In genomic region chr5:43227655-43228054, GRCh38 we compare ENCODE assay signal across 8 cellular contexts. TPM values are rescaled to one million over a fixed set of nuclear protein-coding genes. Genes with fewer than 3 reads are reported as not detected.
DNase-seq lines count a peak whose midpoint lies in the region; ATAC-seq and TF ChIP-seq lines count a peak whose summit lies in the region.

No MANE protein-coding gene starts in this region.

- H3K9ac ChIP-seq in OCI-LY3 (ENCODE audit: low read length) = no peak overlapping the region

- no peaks in the 10 kb centered on the region for H3K4me1 ChIP-seq in left ventricle myocardium inferior
- H3K4me1 ChIP-seq in OCI-LY3 (ENCODE audit: low read length) = peaks cover 6% of the 10 kb centered on the region
- H3K4me1 ChIP-seq in upper lobe of right lung = no peaks in the 10 kb centered on the region

- no peaks in the 10 kb centered on the region for H3K27me3 Mint-ChIP-seq in effector memory CD8-positive, alpha-beta T cell

- no peaks in the 10 kb centered on the region for H3K79me2 ChIP-seq in OCI-LY3 (ENCODE audit: low read length)

- intact Hi-C loops in left ventricle myocardium inferior (cut with micrococcal nuclease) = no loop called here
- intact Hi-C loops in left cardiac atrium (cut with DNase I) = loop anchor here in 1 of 2 donors (10.0 kb wide), 1 partner anchor 157 kb away; no protein-coding TSS in a partner anchor
- intact Hi-C loops in upper lobe of right lung (cut with DNase I) = no loop called here

- H3K9me3 Mint-ChIP-seq in effector memory CD8-positive, alpha-beta T cell = no peaks in the 10 kb centered on the region

- H3K4me3 Mint-ChIP-seq in effector memory CD8-positive, alpha-beta T cell = no peak overlapping the region

- H3K27ac ChIP-seq in left ventricle myocardium inferior (replicated peaks) (no peak overlapping the region), OCI-LY3 (ENCODE audit: low read length) (no peak overlapping the region), upper lobe of right lung (no peak overlapping the region)

- TF ChIP-seq CTCF in left ventricle myocardium inferior (IDR thresholded peaks at IDR 0.05; ENCODE audit: borderline replicate concordance) = peak; percentile 54
- peak; percentile 50 for TF ChIP-seq CTCF in OCI-LY3 (IDR thresholded peaks at IDR 0.05; ENCODE audit: low read depth, low read length)
- peak; percentile 47 for TF ChIP-seq CTCF in upper lobe of right lung (IDR thresholded peaks at IDR 0.05)

- H3K4me1 Mint-ChIP-seq in effector memory CD8-positive, alpha-beta T cell (ENCODE audit: low read depth in 2 of 2) = no peaks in the 10 kb centered on the region

- no peaks in the 10 kb centered on the region for H4K20me1 ChIP-seq in OCI-LY3 (ENCODE audit: insufficient read depth, low read length)

- H3K36me3 ChIP-seq in left ventricle myocardium inferior (no peaks in the 10 kb centered on the region), OCI-LY3 (replicated peaks; ENCODE audit: low read depth, low read length) (no peaks in the 10 kb centered on the region), upper lobe of right lung (no peaks in the 10 kb centered on the region)

- DNase-seq in left ventricle myocardium inferior (no peak), left cardiac atrium (no peak), fibroblast of the conjunctiva (ENCODE audit: low read depth) (peak; percentile 65), upper lobe of right lung (no peak), NCI-H510A (lab: John Stamatoyannopoulos, UW) (no peak)
- DNase-seq in activated effector memory CD4-positive, alpha-beta T cell treated with anti-CD3 and anti-CD28 coated beads, Interleukin-2, amount 50 U/mL, for 16 hours = no peak
- no peak for DNase-seq in effector memory CD8-positive, alpha-beta T cell

- H3K27ac Mint-ChIP-seq in effector memory CD8-positive, alpha-beta T cell = no peak overlapping the region

- H3K27me3 ChIP-seq in left ventricle myocardium inferior (ENCODE audit: low read depth) (no peaks in the 10 kb centered on the region), OCI-LY3 (ENCODE audit: low read depth, low read length) (no peaks in the 10 kb centered on the region), upper lobe of right lung (no peaks in the 10 kb centered on the region)

- no peaks in the 10 kb centered on the region for H3K36me3 Mint-ChIP-seq in effector memory CD8-positive, alpha-beta T cell (ENCODE audit: insufficient read depth)

- H3K4me3 ChIP-seq in left ventricle myocardium inferior (no peak overlapping the region), OCI-LY3 (ENCODE audit: low read length) (no peak overlapping the region), upper lobe of right lung (no peak overlapping the region)

- H2AFZ ChIP-seq in OCI-LY3 (ENCODE audit: low read depth, low read length) = no peak overlapping the region

- H3K9me3 ChIP-seq in left ventricle myocardium inferior (replicated peaks) (no peaks in the 10 kb centered on the region), OCI-LY3 (ENCODE audit: insufficient read depth, low read length) (no peaks in the 10 kb centered on the region), upper lobe of right lung (no peaks in the 10 kb centered on the region)

- H3K4me2 ChIP-seq in OCI-LY3 (ENCODE audit: low read length) = 0 out of 2 replicates have a peak overlapping the region, but pooled peaks have one; percentile 24

- no peak for ATAC-seq in left cardiac atrium
- ATAC-seq in upper lobe of right lung = peak; percentile 60
- ATAC-seq in effector memory CD8-positive, alpha-beta T cell (replicated peaks) = no peak

RNA-seq across cellular contexts. Expression of gene NIM1K, which starts 35.6 kb away (rescaled TPM):
- 0.25 TPM for total RNA-seq in left ventricle myocardium inferior
- under 1 TPM; 0.34 to 0.91 TPM for total RNA-seq in left cardiac atrium
- 6.0 TPM for total RNA-seq in upper lobe of right lung
